Comparison of ENCODE assay signal across 16 cellular contexts in the genomic region with DNA sequence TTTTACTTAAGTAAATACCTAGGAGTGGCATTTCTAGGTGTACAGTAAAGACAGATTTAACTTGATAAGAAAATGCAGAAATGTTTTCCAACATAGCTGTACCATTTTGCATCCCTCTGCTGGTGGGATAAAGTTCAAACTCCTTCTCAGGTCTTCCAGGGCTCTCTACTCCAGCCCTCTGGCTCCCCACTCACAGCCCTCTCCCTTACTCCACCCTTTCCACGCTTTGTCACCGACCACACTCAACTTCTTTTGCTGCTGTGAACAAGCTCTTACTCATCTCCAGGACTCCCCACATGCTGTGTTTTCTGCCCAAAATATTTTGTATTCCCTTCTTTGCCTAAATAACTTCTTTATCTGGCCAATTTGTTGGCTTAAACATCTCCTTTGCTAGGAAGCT.
DNase-seq lines count a peak whose midpoint lies in the region; ATAC-seq and TF ChIP-seq lines count a peak whose summit lies in the region.
"Had no signal": no experiment of that assay in that cellular context is flagged by ENCODE, and none has a peak within 500 bp of the region (broad histone marks: within the 10 kb centered on the region; RNA-seq: fewer than 3 reads in every experiment).

No MANE protein-coding gene starts in this region.

- H3K4me3 ChIP-seq in adipocyte (ENCODE audit: low read length) (no peak overlapping the region), foreskin fibroblast (ENCODE audit: low read depth in 1 of 2, low read length in 2 of 2) (no peak overlapping the region)
- H3K4me3 ChIP-seq: HAP-1, upper lobe of left lung had no signal

- intact Hi-C loops in left cardiac atrium (cut with DNase I) (no loop called here), cardiac septum (cut with DNase I) (no loop called here)

- H3K4me1 ChIP-seq in adipocyte (ENCODE audit: control insufficient read depth, insufficient read depth, low read length), result peaks cover 32% of the 10 kb centered on the region
- H3K4me1 ChIP-seq: Caco-2, HAP-1 had no signal

- TF ChIP-seq CTCF in foreskin fibroblast (IDR thresholded peaks at IDR 0.05; ENCODE audit: low read depth, low read length), result peak; percentile 21

- H3K9me3 ChIP-seq in adipocyte (ENCODE audit: control insufficient read depth, low read length), result no peaks in the 10 kb centered on the region
- H3K9me3 ChIP-seq: Caco-2, HAP-1, upper lobe of left lung had no signal

- ATAC-seq in left cardiac atrium, result peak; percentile 21 to 50
- ATAC-seq in activated CD4-positive, CD25-positive, alpha-beta regulatory T cell treated with anti-CD3 and anti-CD28 coated beads, Interleukin-2, amount 50 U/mL, for 24 hours, result no peak
- ATAC-seq: left colon had no signal

- H3K9ac ChIP-seq in adipocyte (ENCODE audit: low read length), result no peak overlapping the region

- no peaks in the 10 kb centered on the region for H3K27me3 ChIP-seq in adipocyte (replicated peaks; ENCODE audit: control insufficient read depth, insufficient read depth, low read length)
- H3K27me3 ChIP-seq: upper lobe of left lung had no signal

- no peaks in the 10 kb centered on the region for H3K36me3 ChIP-seq in adipocyte (ENCODE audit: control insufficient read depth, insufficient read depth, low read length, severe bottlenecking)
- H3K36me3 ChIP-seq: HAP-1, upper lobe of left lung had no signal

- DNase-seq in left cardiac atrium, result no peak
- no peak for DNase-seq in cardiac septum (ENCODE audit: low spot score)
- peak; percentile 22 for DNase-seq in adipocyte (ENCODE audit: low read depth)
- DNase-seq in foreskin fibroblast, result peak; percentile 79 to 91
- DNase-seq in NCI-H69 (lab: John Stamatoyannopoulos, UW), result no peak
- no peak for DNase-seq in GOT3 (lab: John Stamatoyannopoulos, UW)
- DNase-seq in effector CD4-positive, alpha-beta T cell, result no peak
- DNase-seq: Caco-2; KBM-7; left colon; NCI-H345; retina; stimulated activated CD4-positive, alpha-beta T cell treated with anti-CD3 and anti-CD28 coated beads, Interleukin-4, amount 100 ng/mL, for 1 hour; upper lobe of left lung had no signal

Comparison
In these comparisons a context has a peak if more than half of its experiments do, and no peak if none do; other contexts are left out.
1. ATAC-seq: peak in left cardiac atrium (2 of 2); none in activated CD4-positive, CD25-positive, alpha-beta regulatory T cell treated with anti-CD3 and anti-CD28 coated beads, Interleukin-2, amount 50 U/mL, for 24 hours (0 of 2).
2. DNase-seq: peak in adipocyte (single experiment) and foreskin fibroblast (2 of 2); none in left cardiac atrium (single experiment), cardiac septum (single experiment), NCI-H69 (single experiment), GOT3 (single experiment) and effector CD4-positive, alpha-beta T cell (single experiment).